Comparison of ENCODE assay signal across 21 cellular contexts in genomic region chr16:75345711-75346110, GRCh38.
DNase-seq lines count a peak whose midpoint lies in the region; ATAC-seq and TF ChIP-seq lines count a peak whose summit lies in the region.
"Had no signal": no experiment of that assay in that cellular context is flagged by ENCODE, and none has a peak within 500 bp of the region (broad histone marks: within the 10 kb centered on the region; RNA-seq: fewer than 3 reads in every experiment).

No MANE protein-coding gene starts in this region.

- intact Hi-C loops in adrenal gland (cut with DNase I), result no loop called here

- in situ Hi-C loops in brain microvascular endothelial cell (cut with HindIII; ENCODE audit: low pct_ligation_motif_present, low sequenced_read_pairs), result no loop called here

- H3K27me3 ChIP-seq in adrenal gland (no peaks in the 10 kb centered on the region), brain microvascular endothelial cell (replicated peaks) (no peaks in the 10 kb centered on the region), upper lobe of left lung (no peaks in the 10 kb centered on the region)

- TF ChIP-seq POLR2A in adrenal gland (IDR thresholded peaks at IDR 0.05) (no peak), upper lobe of left lung (IDR thresholded peaks at IDR 0.05) (no peak)

- H3K4me1 ChIP-seq in adrenal gland (replicated peaks in 1 of 2) (peaks cover 6 to 30% of the 10 kb centered on the region in 2 donors), upper lobe of left lung (peaks cover 8 to 20% (median 13%) of the 10 kb centered on the region in 4 donors)

- TF ChIP-seq CTCF in adrenal gland (IDR thresholded peaks at IDR 0.05) (no peak), brain microvascular endothelial cell (IDR thresholded peaks at IDR 0.05; ENCODE audit: low read depth, low read length, missing control alignments) (no peak), upper lobe of left lung (IDR thresholded peaks at IDR 0.05) (no peak)

- DNase-seq in COLO829 (ENCODE audit: low spot score), result peak; percentile 27
- DNase-seq in adrenal gland, result peak in 6 of 7 donors; percentile 50 to 66 (median 62)
- DNase-seq in brain microvascular endothelial cell, result peak; percentile 7
- peak; percentile 23 for DNase-seq in iris pigment epithelial cell (ENCODE audit: low read depth)
- DNase-seq in Ammon's horn (ENCODE audit: low spot score), result no peak
- no peak for DNase-seq in NCI-H1694 treated with DMSO at 0.1 percent for 48 hours (lab: John Stamatoyannopoulos, UW)
- DNase-seq in upper lobe of left lung, result no peak
- no peak for DNase-seq in mesenteric fat pad (ENCODE audit: low spot score)
- DNase-seq: AML-193; Caco-2; CD4-positive, CD25-positive, alpha-beta regulatory T cell; CD8-positive, alpha-beta memory T cell; DMS153; DMS79; GDM1; GM23248; HCEC 1CT; KBM-7 had no signal

- no peak for ATAC-seq in upper lobe of left lung (ENCODE audit: low FRiP score in 2 of 2)
- ATAC-seq: A549 had no signal

- H3K4me3 ChIP-seq in adrenal gland (no peak overlapping the region), brain microvascular endothelial cell (ENCODE audit: low read depth, low read length) (no peak overlapping the region), upper lobe of left lung (no peak overlapping the region)
- H3K4me3 ChIP-seq: A549; BLaER1 treated with 17β-estradiol and CSF1 and Interleukin-3, amounts not matched to agents 10 nM and 100 nM; GM23248 had no signal

- no peak for TF ChIP-seq EP300 in upper lobe of left lung (IDR thresholded peaks at IDR 0.05)

- H3K9me3 ChIP-seq in adrenal gland (replicated peaks in 1 of 3) (no peaks in the 10 kb centered on the region), upper lobe of left lung (no peaks in the 10 kb centered on the region)
- H3K9me3 ChIP-seq: A549, Caco-2 had no signal

- 57 to 72% (median 58%) methylated on average over 2 of the region's 2 CpGs for WGBS in adrenal gland, 4 donors
- WGBS in upper lobe of left lung, 2 donors, result 95% methylated on average over 2 of the region's 2 CpGs

- H3K27ac ChIP-seq in adrenal gland (peak overlapping the region in 3 of 5 donors; percentile 5 to 59 (median 56)), brain microvascular endothelial cell (no peak overlapping the region), upper lobe of left lung (no peak overlapping the region)
- H3K27ac ChIP-seq: 22Rv1; A549; BLaER1 treated with 17β-estradiol and CSF1 and Interleukin-3, amounts not matched to agents 10 nM and 100 nM; GM23248 had no signal

- H3K36me3 ChIP-seq in adrenal gland (replicated peaks in 1 of 2), result no peaks in the 10 kb centered on the region
- H3K36me3 ChIP-seq in brain microvascular endothelial cell (replicated peaks), result no peaks in the 10 kb centered on the region
- no peaks in the 10 kb centered on the region for H3K36me3 ChIP-seq in upper lobe of left lung

Comparison
In these comparisons a context has a peak if more than half of its experiments do, and no peak if none do; other contexts are left out.
1. DNase-seq: peak in COLO829 (single experiment), adrenal gland (6 of 7), brain microvascular endothelial cell (single experiment) and iris pigment epithelial cell (single experiment); none in Ammon's horn (single experiment), NCI-H1694 treated with DMSO at 0.1 percent for 48 hours (single experiment), upper lobe of left lung (0 of 2) and mesenteric fat pad (single experiment).
2. H3K27ac ChIP-seq: peak in adrenal gland (3 of 5); none in brain microvascular endothelial cell (single experiment) and upper lobe of left lung (0 of 4).